Comparison of ENCODE assay signal across 21 cellular contexts in genomic region chr4:137502730-137503129, GRCh38. TPM values are rescaled to one million over a fixed set of nuclear protein-coding genes. Genes with fewer than 3 reads are reported as not detected.
"Had no signal": no experiment of that assay in that cellular context is flagged by ENCODE, and none has a peak within 500 bp of the region (broad histone marks: within the 10 kb centered on the region; RNA-seq: fewer than 3 reads in every experiment).

No MANE protein-coding gene starts in this region.

- H3K9me3 ChIP-seq: MG63, SK-N-SH had no signal

- H3K27me3 ChIP-seq: MG63 had no signal

- H3K27ac ChIP-seq: RWPE1 had no signal

- H3K4me2 ChIP-seq: SK-N-SH had no signal

- FAIRE-seq: HepG2 had no signal

- H3K36me3 ChIP-seq: MG63 had no signal

- DNase-seq: IMR-90; Karpas-422; KG1; MG63; NCI-H1092 treated with DMSO at 0.1 percent for 48 hours; NCI-H1436; NCI-H187 treated with DMSO at 0.1 percent for 48 hours; NCI-H2081; NCI-H2107; NCI-H2227 treated with DMSO at 0.1 percent for 48 hours; NCI-H524; NCI-H69; NCI-H774; NK-92 treated with Interleukin-12 subunit alpha and Interleukin-12 subunit beta, amount 100 ng/mL, for 24 hours; PC-3; SHP77; SK-N-SH had no signal

- H3K9ac ChIP-seq: SK-N-SH had no signal

- H3K4me3 ChIP-seq: MG63 had no signal

- ATAC-seq: HepG2, Panc1, PC-3 had no signal

RNA-seq across cellular contexts. Expression of gene PCDH18, which starts 29.6 kb away (rescaled TPM):
- total RNA-seq: HepG2, OCI-LY7 had no signal
- polyA plus RNA-seq: HepG2 had no signal
